ENCODE assay signal across 10 cellular contexts in genomic region chr9:131657456-131657855, GRCh38.
DNase-seq lines count a peak whose midpoint lies in the region; ATAC-seq and TF ChIP-seq lines count a peak whose summit lies in the region.
"Had no signal": no experiment of that assay in that cellular context is flagged by ENCODE, and none has a peak within 500 bp of the region (broad histone marks: within the 10 kb centered on the region; RNA-seq: fewer than 3 reads in every experiment).

No MANE protein-coding gene starts in this region.

- no TSS peak for BruUV-seq in Calu3 (replicated peaks; lab: Mats Ljungman, UMichigan)

- ATAC-seq in right cardiac atrium: no peak

- no peaks in the 10 kb centered on the region for H3K27me3 Mint-ChIP-seq in Calu3 (ENCODE audit: unreplicated experiment)

- peak overlapping the region; percentile 59 for H3K4me2 ChIP-seq in OCI-LY1 (ENCODE audit: low read length)

- H3K4me1 ChIP-seq in OCI-LY1 (ENCODE audit: insufficient read depth, low read length, severe bottlenecking): peaks cover 100% of the 10 kb centered on the region
- peaks cover 0 to 6% of the 10 kb centered on the region in 2 donors for H3K4me1 ChIP-seq in breast epithelium
- H3K4me1 ChIP-seq in neutrophil (ENCODE audit: control insufficient read depth in 1 of 2, insufficient read depth in 1 of 2, low read depth in 1 of 2, low read length in 1 of 2): peaks cover 51 to 66% of the 10 kb centered on the region in 2 experiments
- H3K4me1 ChIP-seq in right cardiac atrium (ENCODE audit: control insufficient read depth, insufficient read depth, low read length): peaks cover 28% of the 10 kb centered on the region

- no peak for TF ChIP-seq CTCF in Calu3 (IDR thresholded peaks at IDR 0.05; ENCODE audit: unreplicated experiment)
- TF ChIP-seq CTCF in OCI-LY1 (IDR thresholded peaks at IDR 0.05; ENCODE audit: low read length): no peak
- TF ChIP-seq CTCF in breast epithelium (IDR thresholded peaks at IDR 0.05): no peak
- no peak for TF ChIP-seq CTCF in neutrophil (IDR thresholded peaks at IDR 0.05)

- intact Hi-C loops in Calu3 (cut with micrococcal nuclease; ENCODE audit: unreplicated experiment) (loop anchor here (10.0 kb wide), 1 partner anchor 77 kb away; no protein-coding TSS in a partner anchor), breast epithelium (cut with DNase I; ENCODE audit: low total_unique reads) (no loop called here), right cardiac atrium (cut with DNase I) (no loop called here)

- peak overlapping the region; percentile 65 for H3K4me3 Mint-ChIP-seq in Calu3 (ENCODE audit: low read depth, unreplicated experiment)

- H3K27ac ChIP-seq in OCI-LY1 (ENCODE audit: low read depth, low read length, poor library complexity, severe bottlenecking): peak overlapping the region; percentile 100
- H3K27ac ChIP-seq in breast epithelium: peak overlapping the region; percentile 13 to 26
- peak overlapping the region; percentile 99 for H3K27ac ChIP-seq in neutrophil
- H3K27ac ChIP-seq in right cardiac atrium (ENCODE audit: low read length): no peak overlapping the region

- peak overlapping the region; percentile 33 for H3K4me3 ChIP-seq in OCI-LY1 (ENCODE audit: low read depth, low read length, poor library complexity, severe bottlenecking)
- H3K4me3 ChIP-seq in breast epithelium: no peak overlapping the region
- peak overlapping the region; percentile 9 to 41 for H3K4me3 ChIP-seq in neutrophil (ENCODE audit: low read depth in 1 of 2, low read length in 1 of 2)
- H3K4me3 ChIP-seq in right cardiac atrium (ENCODE audit: low read length): no peak overlapping the region
- H3K4me3 ChIP-seq: mucosa of descending colon had no signal

- H3K27me3 ChIP-seq in OCI-LY1 (ENCODE audit: insufficient read depth, low read length): no peaks in the 10 kb centered on the region
- H3K27me3 ChIP-seq in breast epithelium: no peaks in the 10 kb centered on the region
- H3K27me3 ChIP-seq in neutrophil: no peaks in the 10 kb centered on the region
- no peaks in the 10 kb centered on the region for H3K27me3 ChIP-seq in right cardiac atrium (ENCODE audit: control insufficient read depth, insufficient read depth)

- peaks cover 54% of the 10 kb centered on the region for H3K79me2 ChIP-seq in OCI-LY1 (ENCODE audit: insufficient read depth, low read length)

- no peaks in the 10 kb centered on the region for H3K9me3 Mint-ChIP-seq in Calu3 (ENCODE audit: low read depth, unreplicated experiment)

- no peaks in the 10 kb centered on the region for H3K9me3 ChIP-seq in OCI-LY1 (ENCODE audit: low read length)
- H3K9me3 ChIP-seq in breast epithelium: no peaks in the 10 kb centered on the region
- H3K9me3 ChIP-seq in neutrophil: no peaks in the 10 kb centered on the region
- no peaks in the 10 kb centered on the region for H3K9me3 ChIP-seq in right cardiac atrium (ENCODE audit: control insufficient read depth, low read length)
- H3K9me3 ChIP-seq: mucosa of descending colon had no signal

- 84% methylated on average over 8 of the region's 8 CpGs for WGBS in right cardiac atrium

- H3K36me3 Mint-ChIP-seq in Calu3 (ENCODE audit: insufficient read depth, unreplicated experiment): peaks cover 5% of the 10 kb centered on the region

- peak overlapping the region; percentile 68 for H3K9ac ChIP-seq in OCI-LY1 (ENCODE audit: low read length)

- H3K9me2 ChIP-seq in OCI-LY1 (ENCODE audit: low read depth, low read length): no peaks in the 10 kb centered on the region

- DNase-seq in Calu3 (no peak), breast epithelium (ENCODE audit: low spot score in 2 of 2) (peak in 1 of 2 donors; percentile 64), OCI-M2 (lab: John Stamatoyannopoulos, UW; ENCODE audit: unreplicated experiment) (no peak), NCI-H2171 treated with DMSO at 0.1 percent for 48 hours (lab: John Stamatoyannopoulos, UW) (no peak), right cardiac atrium (no peak), OCI-M1 (lab: John Stamatoyannopoulos, UW) (no peak)
- DNase-seq: NCI-H446 had no signal

- no peaks in the 10 kb centered on the region for H4K20me1 ChIP-seq in OCI-LY1 (ENCODE audit: insufficient read depth, low read length)

- peaks cover 41% of the 10 kb centered on the region for H3K4me1 Mint-ChIP-seq in Calu3 (ENCODE audit: low read depth, unreplicated experiment)

- peaks cover 33% of the 10 kb centered on the region for H3F3A ChIP-seq in OCI-LY1 (ENCODE audit: insufficient read depth, low read length)

- CTCF ChIA-PET in Calu3 (lab: Charles Lee): no interaction called here

- no peak for TF ChIP-seq POLR2A in breast epithelium (IDR thresholded peaks at IDR 0.05)

- H2AFZ ChIP-seq in OCI-LY1 (ENCODE audit: low read length): no peak overlapping the region

- H3K27ac Mint-ChIP-seq in Calu3 (ENCODE audit: unreplicated experiment): peak overlapping the region; percentile 96

- H3K36me3 ChIP-seq in OCI-LY1 (ENCODE audit: insufficient read depth, low read length): peaks cover 32% of the 10 kb centered on the region; the same call in 1 of the 2 replicates
- H3K36me3 ChIP-seq in breast epithelium: no peaks in the 10 kb centered on the region
- no peaks in the 10 kb centered on the region for H3K36me3 ChIP-seq in neutrophil

Comparison
In these comparisons a context has a peak if more than half of its experiments do, and no peak if none do; other contexts are left out.
1. H3K4me3 ChIP-seq: peak in OCI-LY1 (single experiment) and neutrophil (2 of 2); none in breast epithelium (0 of 3) and right cardiac atrium (single experiment).